3 cellular contexts compared by ENCODE assay signal in genomic region chr5:67610191-67610912, GRCh38.
TF ChIP-seq lines count a peak whose summit lies in the region.

No MANE protein-coding gene starts in this region.

TF ChIP-seq in HepG2, 621 proteins besides CTCF, POLR2A, EP300 and RAD21:
- no peak for TF ChIP-seq ZNF646 (CRISPR knock-in tag; IDR thresholded peaks at IDR 0.05)
- no peak for TF ChIP-seq MYPOP (CRISPR knock-in tag; IDR thresholded peaks at IDR 0.05)
- peak; percentile 77 to 81 for TF ChIP-seq MAFK (conservative IDR thresholded peaks at IDR 0.05 in 1 of 2, IDR thresholded peaks at IDR 0.05 in 1 of 2; ENCODE audit: low read length in 2 of 2)
- peak; percentile 67 for TF ChIP-seq MAFF (IDR thresholded peaks at IDR 0.05; ENCODE audit: low read depth, low read length)
- no peak for TF ChIP-seq GATA4 (IDR thresholded peaks at IDR 0.05; ENCODE audit: borderline replicate concordance, low read depth)
- TF ChIP-seq RXRA (CRISPR knock-in tag; IDR thresholded peaks at IDR 0.05) = no peak
- TF ChIP-seq HMG20A (CRISPR knock-in tag; IDR thresholded peaks at IDR 0.05; ENCODE audit: borderline replicate concordance) = no peak

TF ChIP-seq in IMR-90, 13 proteins besides CTCF, POLR2A, EP300 and RAD21:
- TF ChIP-seq MAZ (IDR thresholded peaks at IDR 0.05; ENCODE audit: borderline replicate concordance, low read depth, low read length) (no peak), MAFK (IDR thresholded peaks at IDR 0.05; ENCODE audit: low read depth, low read length) (peak; percentile 17; the same call in 1 of the 2 replicates)

TF ChIP-seq in K562, 482 proteins besides CTCF, POLR2A, EP300 and RAD21:
- TF ChIP-seq ZNF717 (CRISPR knock-in tag; IDR thresholded peaks at IDR 0.05) = no peak
- TF ChIP-seq C11orf30 (IDR thresholded peaks at IDR 0.05; ENCODE audit: low read depth) = peak; percentile 15; the same call in 1 of the 2 replicates
- no peak for TF ChIP-seq CREB1 (IDR thresholded peaks at IDR 0.05)
- no peak for TF ChIP-seq CREB1 (CRISPR knock-in tag; IDR thresholded peaks at IDR 0.05)
- TF ChIP-seq MAFK (IDR thresholded peaks at IDR 0.05; ENCODE audit: low read length) = 0 out of 2 replicates have a peak, but pooled peaks have one; percentile 16
- peak; percentile 44 for TF ChIP-seq ZNF316 (IDR thresholded peaks at IDR 0.05)
